In genomic region chr3:49339593-49339946, GRCh38 we compare ENCODE assay signal across 8 cellular contexts. TPM values are rescaled to one million over a fixed set of nuclear protein-coding genes. Genes with fewer than 3 reads are reported as not detected.
DNase-seq lines count a peak whose midpoint lies in the region; ATAC-seq and TF ChIP-seq lines count a peak whose summit lies in the region.

No MANE protein-coding gene starts in this region.

- H3K79me2 ChIP-seq in mesendoderm (ENCODE audit: control insufficient read depth, insufficient read depth, low read length), result peaks cover 2% of the 10 kb centered on the region

- no peaks in the 10 kb centered on the region for H3K9me3 Mint-ChIP-seq in dendritic cell treated with granulocyte-macrophage colony-stimulating factor and Interleukin-4, amounts not matched to agents 40 ng/mL and 50 ng/mL, for 4 days

- H4K5ac ChIP-seq in mesendoderm (ENCODE audit: low read length), result no peak overlapping the region

- H2BK120ac ChIP-seq in mesendoderm (ENCODE audit: low read depth, low read length), result no peak overlapping the region

- H2AK5ac ChIP-seq in mesendoderm (ENCODE audit: low read length), result no peak overlapping the region

- H3K4ac ChIP-seq in mesendoderm (ENCODE audit: low read depth, low read length), result no peak overlapping the region

- peak overlapping the region; percentile 61 for H3K18ac ChIP-seq in mesendoderm (ENCODE audit: low read length)

- H3K4me3 Mint-ChIP-seq in dendritic cell treated with granulocyte-macrophage colony-stimulating factor and Interleukin-4, amounts not matched to agents 40 ng/mL and 50 ng/mL, for 4 days, result peak overlapping the region; percentile 98

- no peak overlapping the region for H2BK5ac ChIP-seq in mesendoderm (ENCODE audit: low read length)

- peak overlapping the region; percentile 90 for H3K9ac ChIP-seq in mesendoderm (ENCODE audit: low read length)

- peak; percentile 15 for ATAC-seq in HG02852 (IDR thresholded peaks at IDR 0.05; ENCODE audit: unreplicated experiment)
- no peak for ATAC-seq in HG02678 (IDR thresholded peaks at IDR 0.05; ENCODE audit: unreplicated experiment)

- H3K9me3 ChIP-seq in tibial nerve, result no peaks in the 10 kb centered on the region

- peak overlapping the region; percentile 96 for H3K56ac ChIP-seq in mesendoderm (ENCODE audit: low read length)

- no peak for TF ChIP-seq POLR2A in tibial nerve (IDR thresholded peaks at IDR 0.05)

- H3K4me2 ChIP-seq in mesendoderm (ENCODE audit: low read length), result peak overlapping the region; percentile 80

- H3K27me3 Mint-ChIP-seq in dendritic cell treated with granulocyte-macrophage colony-stimulating factor and Interleukin-4, amounts not matched to agents 40 ng/mL and 50 ng/mL, for 4 days, result no peaks in the 10 kb centered on the region

- H3K27me3 ChIP-seq in mesendoderm (ENCODE audit: insufficient read depth, low read length, poor library complexity), result no peaks in the 10 kb centered on the region
- no peaks in the 10 kb centered on the region for H3K27me3 ChIP-seq in tibial nerve

- no peak for TF ChIP-seq CTCF in tibial nerve (IDR thresholded peaks at IDR 0.05)

- no CpG with 5 or more reads among the region's 17 CpGs for WGBS in mesendoderm (ENCODE audit: extremely low coverage, insufficient coverage, low lambda C conversion rate)
- WGBS in tibial nerve, 2 donors, result 0 to 1% methylated on average over 17 of the region's 17 CpGs

- intact Hi-C loops in dendritic cell treated with granulocyte-macrophage colony-stimulating factor and Interleukin-4, amounts not matched to agents 40 ng/mL and 50 ng/mL, for 4 days (cut with micrococcal nuclease), result loop anchor here (5.0 kb wide), 1 partner anchor 33 kb away; no protein-coding TSS in a partner anchor

- DNase-seq in D341Med (ENCODE audit: low spot score) (peak; percentile 62), T-helper 22 cell (ENCODE audit: low read depth) (peak; percentile 4), mesendoderm (peak; percentile 79), tibial nerve (ENCODE audit: low spot score in 2 of 2) (no peak), HT-29 (ENCODE audit: low spot score) (no peak)

- H3K23ac ChIP-seq in mesendoderm (ENCODE audit: low read length), result no peak overlapping the region

- H3K79me1 ChIP-seq in mesendoderm (ENCODE audit: low read length), result peaks cover 1% of the 10 kb centered on the region

- no peaks in the 10 kb centered on the region for H3K36me3 ChIP-seq in mesendoderm (ENCODE audit: control insufficient read depth, insufficient read depth, low read length)
- H3K36me3 ChIP-seq in tibial nerve, result peaks cover 0 to 21% (median 0%) of the 10 kb centered on the region in 3 donors

- no peak for TF ChIP-seq EP300 in tibial nerve (IDR thresholded peaks at IDR 0.05)

- no peak overlapping the region for H4K8ac ChIP-seq in mesendoderm (ENCODE audit: low read depth, low read length)

- peak overlapping the region; percentile 98 for H3K27ac Mint-ChIP-seq in dendritic cell treated with granulocyte-macrophage colony-stimulating factor and Interleukin-4, amounts not matched to agents 40 ng/mL and 50 ng/mL, for 4 days

- H3K27ac ChIP-seq in mesendoderm (ENCODE audit: low read depth, low read length) (peak overlapping the region; percentile 81), tibial nerve (peak overlapping the region; percentile 72 to 96 (median 92))

- no peak overlapping the region for H2BK15ac ChIP-seq in mesendoderm (replicated peaks; ENCODE audit: low read depth)

- peaks cover 45% of the 10 kb centered on the region for H3K36me3 Mint-ChIP-seq in dendritic cell treated with granulocyte-macrophage colony-stimulating factor and Interleukin-4, amounts not matched to agents 40 ng/mL and 50 ng/mL, for 4 days (ENCODE audit: low read depth)

- H3K4me1 ChIP-seq in mesendoderm (ENCODE audit: control insufficient read depth, low read depth, low read length) (no peaks in the 10 kb centered on the region), tibial nerve (peaks cover 0 to 41% (median 16%) of the 10 kb centered on the region in 4 donors)

- H3K4me1 Mint-ChIP-seq in dendritic cell treated with granulocyte-macrophage colony-stimulating factor and Interleukin-4, amounts not matched to agents 40 ng/mL and 50 ng/mL, for 4 days (ENCODE audit: low read depth), result peaks cover 57% of the 10 kb centered on the region

- peak overlapping the region; percentile 80 for H3K4me3 ChIP-seq in mesendoderm (ENCODE audit: low read length)
- peak overlapping the region; percentile 62 to 94 (median 73) for H3K4me3 ChIP-seq in tibial nerve

RNA-seq across cellular contexts. Expression of gene USP4, which starts 0.3 kb away (rescaled TPM):
- 20.3 TPM for polyA plus RNA-seq in mesendoderm (2013, experiment 1 of 2)
- polyA plus RNA-seq in mesendoderm (2013, experiment 2 of 2), result 21.6 TPM
- 10 to 100 TPM; 33.7 to 49.8 (median 46.0) TPM for total RNA-seq in tibial nerve
- 8.0 and 14.7 TPM in 2 replicates for total RNA-seq in HT-29 (2014; rRNA removed; shearing (Covaris generic))

RNA-seq across cellular contexts. Expression of gene GPX1, which starts 18.6 kb away (rescaled TPM):
- polyA plus RNA-seq in mesendoderm (2013, experiment 1 of 2), result 252 TPM
- polyA plus RNA-seq in mesendoderm (2013, experiment 2 of 2), result 250 TPM
- total RNA-seq in tibial nerve, result 100 to 1,000 TPM; 217 to 359 (median 310) TPM
- 500 and 516 TPM in 2 replicates for total RNA-seq in HT-29 (2014; rRNA removed; shearing (Covaris generic))

Comparison
In these comparisons a context has a peak if more than half of its experiments do, and no peak if none do; other contexts are left out.
1. DNase-seq: peak in D341Med (single experiment), T-helper 22 cell (single experiment) and mesendoderm (single experiment); none in tibial nerve (0 of 2) and HT-29 (single experiment).